ENCODE assay signal across 27 cellular contexts in genomic region chr7:555551-556160, GRCh38. TPM values are rescaled to one million over a fixed set of nuclear protein-coding genes. Genes with fewer than 3 reads are reported as not detected.
DNase-seq lines count a peak whose midpoint lies in the region; ATAC-seq, FAIRE-seq and TF ChIP-seq lines count a peak whose summit lies in the region.
"Had no signal": no experiment of that assay in that cellular context is flagged by ENCODE, and none has a peak within 500 bp of the region (broad histone marks: within the 10 kb centered on the region; RNA-seq: fewer than 3 reads in every experiment).

No MANE protein-coding gene starts in this region.

- no peaks in the 10 kb centered on the region for H3K9me3 Mint-ChIP-seq in T-cell
- H3K9me3 Mint-ChIP-seq: CD4-positive, alpha-beta memory T cell; CD4-positive, CD25-positive, alpha-beta regulatory T cell; CD8-positive, alpha-beta memory T cell had no signal

- H3K27ac Mint-ChIP-seq in T-cell = no peak overlapping the region
- H3K27ac Mint-ChIP-seq: CD4-positive, CD25-positive, alpha-beta regulatory T cell had no signal

- WGBS in HepG2 (ENCODE audit: low lambda C conversion rate) = 89% methylated on average over 6 of the region's 18 CpGs
- 92% methylated on average over 5 of the region's 18 CpGs for WGBS in right lobe of liver (ENCODE audit: insufficient coverage, low coverage, low lambda C conversion rate, missing lambda C conversion rate)
- 90% methylated on average over 11 of the region's 18 CpGs; no CpG with 5 or more reads in 1 of the 2 experiments for WGBS in H1 (ENCODE audit: extremely low coverage in 1 of 2, insufficient coverage in 1 of 2, insufficient read length in 1 of 2, insufficient replicate concordance in 2 of 2, low coverage in 1 of 2, low lambda C conversion rate in 2 of 2, missing lambda C conversion rate in 1 of 2), 2 experiments
- no CpG with 5 or more reads among the region's 18 CpGs for WGBS in neuronal stem cell (ENCODE audit: extremely low coverage in 2 of 2, insufficient read length in 2 of 2, insufficient replicate concordance in 1 of 2), 2 donors

- H3K9me3 ChIP-seq in HepG2 (ENCODE audit: low read length) (no peaks in the 10 kb centered on the region), right lobe of liver (no peaks in the 10 kb centered on the region), H1 (ENCODE audit: insufficient read depth in 2 of 2, low read depth in 1 of 2, low read length in 1 of 2) (peaks cover 0 to 5% of the 10 kb centered on the region in 2 experiments; a peak in 1 of 4 replicates), neuronal stem cell (replicated peaks in 1 of 2; ENCODE audit: control insufficient read depth in 2 of 2, insufficient read depth in 1 of 2, low read depth in 1 of 2, low read length in 2 of 2) (peaks cover 5% of the 10 kb centered on the region in 2 donors)
- H3K9me3 ChIP-seq: BE2C, BLaER1 had no signal

- H2BK120ac ChIP-seq in H1 (replicated peaks; ENCODE audit: low read depth, low read length) (no peak overlapping the region), neuronal stem cell (ENCODE audit: low read depth, low read length) (peak overlapping the region; percentile 31)

- in situ Hi-C loops in HepG2 (cut with HindIII; ENCODE audit: extremely low pct_ligation_motif_present, low pct_unique_long_range_greater_than_20kb) = no loop called here

- FAIRE-seq in HepG2 (lab: Jason Lieb, UNC) = no peak
- no peak for FAIRE-seq in H1 (lab: Jason Lieb, UNC)
- FAIRE-seq: A204.1, GM12878, GM12892, GM18507 had no signal

- BruUV-seq in HepG2 (replicated peaks; lab: Mats Ljungman, UMichigan) = no TSS peak

- H3K36me3 ChIP-seq in HepG2 (replicated peaks in 1 of 2; ENCODE audit: control insufficient read depth in 1 of 2, insufficient read depth in 2 of 2, low read length in 2 of 2) (no peaks in the 10 kb centered on the region), right lobe of liver (no peaks in the 10 kb centered on the region), H1 (ENCODE audit: control insufficient read depth in 2 of 4, insufficient read depth in 4 of 4, low read length in 3 of 4) (peaks cover 0 to 2% (median 0%) of the 10 kb centered on the region in 4 experiments; a peak in 1 of 8 replicates), neuronal stem cell (replicated peaks in 1 of 2; ENCODE audit: control insufficient read depth in 2 of 2, insufficient read depth in 2 of 2, low read length in 2 of 2) (no peaks in the 10 kb centered on the region)
- H3K36me3 ChIP-seq: BE2C, BLaER1 had no signal

- no peak overlapping the region for H4K91ac ChIP-seq in H1 (replicated peaks; ENCODE audit: insufficient read length, low read length)
- no peak overlapping the region for H4K91ac ChIP-seq in neuronal stem cell (ENCODE audit: low read depth, low read length, poor library complexity)

- no peaks in the 10 kb centered on the region for H3K36me3 Mint-ChIP-seq in T-cell
- H3K36me3 Mint-ChIP-seq: CD14-positive monocyte; CD4-positive, alpha-beta memory T cell; CD8-positive, alpha-beta memory T cell had no signal

- H2AFZ ChIP-seq in HepG2 (ENCODE audit: low read length) (no peak overlapping the region), H1 (ENCODE audit: low read length) (no peak overlapping the region), neuronal stem cell (ENCODE audit: low read length) (no peak overlapping the region)

- CTCF ChIA-PET in HepG2 (lab: Yijun Ruan, JAX; ENCODE audit: low intra/inter-chr PET ratio, low total read pairs) (no interaction called here), H1 (lab: Charles Lee; ENCODE audit: partially characterized antibody) (no interaction called here), T-cell (lab: Charles Lee) (no interaction called here)

- no peak overlapping the region for H2BK12ac ChIP-seq in H1 (ENCODE audit: low read depth, low read length)
- H2BK12ac ChIP-seq in neuronal stem cell (ENCODE audit: low read length) = no peak overlapping the region

- H3K23ac ChIP-seq in H1 (ENCODE audit: insufficient read length) (no peak overlapping the region), neuronal stem cell (ENCODE audit: low read depth, low read length, poor library complexity) (no peak overlapping the region)

- no peak for TF ChIP-seq RAD21 in HepG2 (CRISPR knock-in tag; IDR thresholded peaks at IDR 0.05)
- no peak for TF ChIP-seq RAD21 in H1 (IDR thresholded peaks at IDR 0.05 in 1 of 2, conservative IDR thresholded peaks at IDR 0.05 in 1 of 2; ENCODE audit: low read depth in 2 of 2, low read length in 2 of 2)

- TF ChIP-seq EP300 in HepG2 (IDR thresholded peaks at IDR 0.05; ENCODE audit: low read depth in 2 of 2, low read length in 2 of 2) (no peak), HepG2 (CRISPR knock-in tag; IDR thresholded peaks at IDR 0.05; ENCODE audit: borderline replicate concordance) (no peak), H1 (IDR thresholded peaks at IDR 0.05; ENCODE audit: borderline replicate concordance in 1 of 2, low read depth in 2 of 2, low read length in 2 of 2) (no peak)

- H3K9ac ChIP-seq in HepG2 (ENCODE audit: insufficient read depth, low read depth, low read length) = no peak overlapping the region
- H3K9ac ChIP-seq in H1 (replicated peaks in 1 of 4; ENCODE audit: extremely low read depth in 1 of 4, low read depth in 3 of 4, low read length in 3 of 4) = no peak overlapping the region
- H3K9ac ChIP-seq in neuronal stem cell (ENCODE audit: low read depth, low read length, poor library complexity) = no peak overlapping the region
- H3K9ac ChIP-seq: BLaER1 had no signal

- H2BK15ac ChIP-seq in H1 (ENCODE audit: low read length) = no peak overlapping the region
- no peak overlapping the region for H2BK15ac ChIP-seq in neuronal stem cell (ENCODE audit: low read length)

- TF ChIP-seq CTCF in HepG2 (CRISPR knock-in tag; IDR thresholded peaks at IDR 0.05) (no peak), right lobe of liver (IDR thresholded peaks at IDR 0.05) (no peak), H1 (IDR thresholded peaks at IDR 0.05; ENCODE audit: control extremely low read depth in 1 of 3, insufficient read depth in 1 of 3, low read depth in 1 of 3, low read length in 3 of 3) (no peak)

- H3K14ac ChIP-seq in H1 (ENCODE audit: insufficient read length) (no peak overlapping the region), neuronal stem cell (ENCODE audit: low read length) (no peak overlapping the region)

- H3K4me3 ChIP-seq in HepG2 (replicated peaks in 1 of 3; ENCODE audit: insufficient read depth in 1 of 3, low read depth in 2 of 3, low read length in 3 of 3) = no peak overlapping the region
- no peak overlapping the region for H3K4me3 ChIP-seq in right lobe of liver
- H3K4me3 ChIP-seq in H1 (ENCODE audit: extremely low read depth in 1 of 4, insufficient read depth in 2 of 4, low read depth in 3 of 4, low read length in 4 of 4) = no peak overlapping the region
- no peak overlapping the region for H3K4me3 ChIP-seq in neuronal stem cell (ENCODE audit: low read length in 2 of 2)
- H3K4me3 ChIP-seq: BLaER1, GM12878 had no signal

- no peak overlapping the region for H3K4me3 Mint-ChIP-seq in T-cell
- H3K4me3 Mint-ChIP-seq: CD14-positive monocyte; CD4-positive, alpha-beta memory T cell; CD4-positive, CD25-positive, alpha-beta regulatory T cell; CD8-positive, alpha-beta memory T cell had no signal

- no peaks in the 10 kb centered on the region for H3K23me2 ChIP-seq in H1 (ENCODE audit: low read depth, low read length)

- H3K79me2 ChIP-seq in HepG2 (ENCODE audit: insufficient read depth, low read length) = no peaks in the 10 kb centered on the region
- no peaks in the 10 kb centered on the region for H3K79me2 ChIP-seq in H1 (ENCODE audit: control insufficient read depth in 1 of 2, insufficient read depth in 2 of 2, low read length in 2 of 2)

- H3K27me3 ChIP-seq in HepG2 (ENCODE audit: control insufficient read depth in 1 of 2, insufficient read depth in 2 of 2, low read length in 2 of 2) (no peaks in the 10 kb centered on the region), right lobe of liver (no peaks in the 10 kb centered on the region), H1 (replicated peaks in 1 of 4; ENCODE audit: control insufficient read depth in 3 of 4, extremely low read depth in 1 of 4, insufficient read depth in 3 of 4, low read length in 3 of 4) (no peaks in the 10 kb centered on the region), neuronal stem cell (ENCODE audit: control insufficient read depth in 3 of 3, insufficient read depth in 3 of 3, low read depth in 1 of 3, low read length in 3 of 3) (no peaks in the 10 kb centered on the region)
- H3K27me3 ChIP-seq: BE2C, BLaER1 had no signal

- no peak for TF ChIP-seq POLR2A in HepG2 (IDR thresholded peaks at IDR 0.05; ENCODE audit: insufficient read depth in 1 of 2, low read depth in 2 of 2, low read length in 2 of 2)
- no peak for TF ChIP-seq POLR2A in right lobe of liver (IDR thresholded peaks at IDR 0.05)
- no peak for TF ChIP-seq POLR2A in H1 (IDR thresholded peaks at IDR 0.05; ENCODE audit: control extremely low read depth in 1 of 2, low read depth in 2 of 2, low read length in 2 of 2)

- H3K18ac ChIP-seq in H1 (ENCODE audit: extremely low read depth, low read length) = no peak overlapping the region
- H3K18ac ChIP-seq in neuronal stem cell (ENCODE audit: low read length) = peak overlapping the region; percentile 48

- no peak for DNase-seq in HepG2 (ENCODE audit: low spot score)
- no peak for DNase-seq in right lobe of liver
- DNase-seq in H1 (ENCODE audit: low read depth in 1 of 2, low spot score in 2 of 2) = no peak
- no peak for DNase-seq in neuronal stem cell (ENCODE audit: low spot score)
- no peak for DNase-seq in T-cell
- no peak for DNase-seq in activated CD8-positive, alpha-beta memory T cell treated with anti-CD3 and anti-CD28 coated beads, Interleukin-2, amount 50 U/mL, for 48 hours
- DNase-seq: 8988T; ACHN; BE2C; C1 segment of cervical spinal cord; CD4-positive, alpha-beta memory T cell; CD4-positive, CD25-positive, alpha-beta regulatory T cell; CD8-positive, alpha-beta memory T cell; COR-L47; DMS 273 treated with DMSO at 0.1 percent for 48 hours; DMS153; DMS53; DMS79; DND-41; EL; GDM1 had no signal

- H2BK20ac ChIP-seq in H1 (ENCODE audit: low read length) = no peak overlapping the region

- H3K4me1 ChIP-seq in HepG2 (ENCODE audit: insufficient read depth, low read length) (peaks cover 22% of the 10 kb centered on the region), right lobe of liver (no peaks in the 10 kb centered on the region), H1 (replicated peaks in 1 of 4; ENCODE audit: control insufficient read depth in 3 of 4, insufficient read depth in 4 of 4, low read length in 3 of 4) (no peaks in the 10 kb centered on the region), neuronal stem cell (ENCODE audit: control insufficient read depth in 2 of 2, insufficient read depth in 1 of 2, low read depth in 1 of 2, low read length in 2 of 2) (no peaks in the 10 kb centered on the region)
- H3K4me1 ChIP-seq: BE2C, BLaER1 had no signal

- H3K56ac ChIP-seq in H1 (replicated peaks; ENCODE audit: insufficient read length, low read depth, low read length) = no peak overlapping the region

- no peak for ATAC-seq in HepG2
- no peak for ATAC-seq in right lobe of liver
- ATAC-seq in T-cell (replicated peaks in 1 of 4) = no peak
- ATAC-seq: GM12878 had no signal

- intact Hi-C loops in HepG2 (cut with micrococcal nuclease; ENCODE audit: unreplicated experiment) = no loop called here
- intact Hi-C loops in right lobe of liver (cut with DNase I) = no loop called here

- no peak overlapping the region for H2AK5ac ChIP-seq in H1 (ENCODE audit: low read depth, low read length)
- peak overlapping the region; percentile 37 for H2AK5ac ChIP-seq in neuronal stem cell (ENCODE audit: low read depth, low read length)

- H4K20me1 ChIP-seq in HepG2 (ENCODE audit: insufficient read depth, low read length) (no peaks in the 10 kb centered on the region), H1 (replicated peaks in 1 of 2; ENCODE audit: control insufficient read depth in 1 of 2, insufficient read depth in 2 of 2, low read length in 2 of 2) (no peaks in the 10 kb centered on the region)
- H4K20me1 ChIP-seq: BLaER1 had no signal

- H4K5ac ChIP-seq in H1 (ENCODE audit: insufficient read length, low read depth, low read length) = no peak overlapping the region

- 0 out of 2 replicates have a peak, but pooled peaks cover under 1% of the 10 kb centered on the region for H3K79me1 ChIP-seq in H1 (ENCODE audit: low read depth, low read length)
- peaks cover 2% of the 10 kb centered on the region for H3K79me1 ChIP-seq in neuronal stem cell (ENCODE audit: low read depth, low read length)

- no peak overlapping the region for H3K27ac ChIP-seq in HepG2 (ENCODE audit: extremely low read length, insufficient read depth, low read length)
- H3K27ac ChIP-seq in right lobe of liver = no peak overlapping the region
- H3K27ac ChIP-seq in H1 (ENCODE audit: low read depth, low read length) = no peak overlapping the region
- no peak overlapping the region for H3K27ac ChIP-seq in neuronal stem cell (replicated peaks; ENCODE audit: low read length)
- H3K27ac ChIP-seq: BLaER1 had no signal

- H3K4me2 ChIP-seq in HepG2 (ENCODE audit: low read depth, low read length) (no peak overlapping the region), H1 (ENCODE audit: insufficient read depth in 1 of 2, low read depth in 2 of 2, low read length in 2 of 2) (no peak overlapping the region), neuronal stem cell (ENCODE audit: insufficient read depth, low read length, poor library complexity, severe bottlenecking) (no peak overlapping the region)
- H3K4me2 ChIP-seq: BLaER1 had no signal

- H4K8ac ChIP-seq in H1 (ENCODE audit: extremely low read depth, insufficient read depth, low read length) (peak overlapping the region; percentile 80), neuronal stem cell (ENCODE audit: low read depth, low read length) (no peak overlapping the region)

- POLR2A ChIA-PET in HepG2 (lab: Yijun Ruan, JAX) = no interaction called here
- POLR2A ChIA-PET in H1 (lab: Charles Lee; ENCODE audit: partially characterized antibody) = no interaction called here
- POLR2A ChIA-PET in T-cell (lab: Charles Lee) = no interaction called here

- no peaks in the 10 kb centered on the region for H3K27me3 Mint-ChIP-seq in T-cell
- H3K27me3 Mint-ChIP-seq: CD4-positive, alpha-beta memory T cell; CD4-positive, CD25-positive, alpha-beta regulatory T cell; CD8-positive, alpha-beta memory T cell had no signal

- H2BK5ac ChIP-seq in H1 (ENCODE audit: low read depth, low read length) (no peak overlapping the region), neuronal stem cell (ENCODE audit: low read length) (no peak overlapping the region)

- peaks cover 0 to 1% (median 0%) of the 10 kb centered on the region in 3 donors for H3K4me1 Mint-ChIP-seq in T-cell
- H3K4me1 Mint-ChIP-seq: CD14-positive monocyte; CD4-positive, alpha-beta memory T cell; CD4-positive, CD25-positive, alpha-beta regulatory T cell; CD8-positive, alpha-beta memory T cell had no signal

- H3K4ac ChIP-seq in H1 (replicated peaks; ENCODE audit: insufficient read length, low read depth, low read length) (no peak overlapping the region), neuronal stem cell (ENCODE audit: low read length) (no peak overlapping the region)

RNA-seq across cellular contexts. Expression of gene PDGFA, which starts 36.0 kb away (rescaled TPM):
- 0.80 and 1.5 TPM in 2 replicates for total RNA-seq in HepG2 (2016; rRNA removed; fragmentation: Illumina TruSeq; extraction: Trizol)
- 1.1 and 1.6 TPM in 2 replicates for total RNA-seq in HepG2 (2016; cell fraction: cytosol; rRNA removed; fragmentation: Illumina TruSeq; extraction: Trizol; ENCODE audit: low read depth)
- total RNA-seq in HepG2 (2016; cell fraction: insoluble cytoplasmic fraction; rRNA removed; fragmentation: Illumina TruSeq; extraction: Trizol) = 1.0 and 1.8 TPM in 2 replicates
- 2.6 and 3.0 TPM in 2 replicates for total RNA-seq in HepG2 (2016; cell fraction: membrane; rRNA removed; fragmentation: Illumina TruSeq; extraction: Trizol)
- total RNA-seq in HepG2 (2016; cell fraction: nucleus; rRNA removed; fragmentation: Illumina TruSeq; extraction: Trizol) = 1.3 and 1.4 TPM in 2 replicates
- polyA plus RNA-seq in HepG2 (2011; rRNA removed) = 2.4 and 3.4 TPM in 2 replicates
- polyA plus RNA-seq in HepG2 (2011; cell fraction: cytosol; rRNA removed) = 1.2 and 2.1 TPM in 2 replicates
- polyA plus RNA-seq in HepG2 (2011; cell fraction: nucleus; rRNA removed) = 2.9 and 5.0 TPM in 2 replicates
- 1.2 and 1.3 TPM in 2 replicates for polyA plus RNA-seq in HepG2 (2012)
- 0.57 and 0.60 TPM in 2 replicates for polyA plus RNA-seq in HepG2 (2016; cell fraction: cytosol; fragmentation: Illumina TruSeq; extraction: Trizol; ENCODE audit: low read depth)
- 0.93 and 1.1 TPM in 2 replicates for polyA plus RNA-seq in HepG2 (2016; cell fraction: insoluble cytoplasmic fraction; fragmentation: Illumina TruSeq; extraction: Trizol; ENCODE audit: low read depth)
- polyA plus RNA-seq in HepG2 (2016; cell fraction: membrane; fragmentation: Illumina TruSeq; extraction: Trizol; ENCODE audit: low read depth) = 1.1 TPM in 2 replicates
- polyA plus RNA-seq in HepG2 (2016; cell fraction: nucleus; fragmentation: Illumina TruSeq; extraction: Trizol; ENCODE audit: insufficient read depth, low read depth) = 1.9 TPM in 2 replicates
- polyA minus RNA-seq in HepG2 (2011; rRNA and poly(A)+ RNA removed; ENCODE audit: low replicate concordance) = 14.6 and 20.5 TPM in 2 replicates
- polyA minus RNA-seq in HepG2 (2011; cell fraction: cytosol; rRNA and poly(A)+ RNA removed) = 4.8 and 15.5 TPM in 2 replicates
- polyA minus RNA-seq in HepG2 (2011; cell fraction: nucleus; rRNA and poly(A)+ RNA removed) = 2.3 and 2.4 TPM in 2 replicates
- total RNA-seq in right lobe of liver = 10 to 100 TPM in 3 of 6 experiments, 1 to 10 TPM in 3; 2.3 to 20.9 (median 8.4) TPM
- total RNA-seq in H1 (2021; fragmentation: NEBNext Ultra II Directional; extraction: Animal tissue kit (Norgen Biotek cat#: 25700)) = 38.0 and 43.0 TPM in 2 replicates
- polyA plus RNA-seq in H1 (2011; rRNA removed) = 21.1 and 22.3 TPM in 2 replicates
- polyA plus RNA-seq in H1 (2011; cell fraction: cytosol; rRNA removed) = 18.1 TPM
- 42.6 TPM for polyA plus RNA-seq in H1 (2011; cell fraction: nucleus; rRNA removed)
- polyA plus RNA-seq in H1 (2012, experiment 1 of 2) = 42.0 to 59.5 TPM (median 51.8 TPM) in 4 replicates
- 33.3 TPM for polyA plus RNA-seq in H1 (2012, experiment 2 of 2)
- 34.8 TPM for polyA plus RNA-seq in H1 (2013, experiment 1 of 2)
- 38.8 TPM for polyA plus RNA-seq in H1 (2013, experiment 2 of 2)
- polyA minus RNA-seq in H1 (2011; rRNA and poly(A)+ RNA removed) = 46.5 and 53.1 TPM in 2 replicates
- polyA minus RNA-seq in H1 (2011; cell fraction: cytosol; rRNA and poly(A)+ RNA removed) = 78.2 TPM
- 31.0 TPM for polyA minus RNA-seq in H1 (2011; cell fraction: nucleus; rRNA and poly(A)+ RNA removed)
- polyA plus RNA-seq in neuronal stem cell (2013, experiment 1 of 2) = 6.2 TPM
- polyA plus RNA-seq in neuronal stem cell (2013, experiment 2 of 2) = 5.7 TPM
- under 1 TPM in 4 of 5 donors, not detected in 1; 0.58 to 0.85 (median 0.74) TPM for total RNA-seq in T-cell
- polyA plus RNA-seq: CD4-positive, alpha-beta memory T cell; CD4-positive, CD25-positive, alpha-beta regulatory T cell had no signal
